Comparison of ENCODE assay signal across 1 cellular context in the genomic region with DNA sequence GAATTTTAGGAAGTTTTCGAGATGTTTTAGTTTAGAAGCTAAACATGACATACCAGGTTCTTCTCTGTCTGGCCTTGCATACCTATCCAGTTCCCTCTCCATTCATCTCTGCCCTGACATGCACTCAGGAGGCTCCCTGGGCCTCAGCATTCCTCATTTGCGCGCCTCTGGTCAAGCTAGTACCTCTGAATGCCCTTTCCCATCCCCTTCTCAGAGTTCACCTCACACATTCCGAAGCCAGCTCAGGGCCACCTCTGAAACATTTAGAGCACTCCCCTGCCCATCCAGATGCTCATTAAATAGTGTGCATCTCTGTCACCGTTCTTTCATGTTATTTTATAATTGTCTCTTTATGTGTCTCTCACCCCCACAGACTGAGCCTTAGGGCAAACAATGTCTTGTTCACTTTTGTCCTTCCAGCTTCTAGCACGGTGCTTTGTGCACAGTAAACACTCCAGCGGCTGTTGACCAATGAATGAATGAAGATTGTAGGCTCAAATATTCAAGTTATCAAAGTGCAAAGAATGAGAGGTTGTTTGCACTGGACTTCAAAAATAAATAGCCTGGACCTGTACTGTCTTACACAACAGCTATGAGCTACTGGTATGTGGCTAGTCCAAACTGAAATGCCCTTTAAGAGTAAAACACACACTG.
TF ChIP-seq lines count a peak whose summit lies in the region.

No MANE protein-coding gene starts in this region.

TF ChIP-seq in HepG2, 621 proteins besides CTCF, POLR2A, EP300 and RAD21 (continued from another document and continues in another):
- TF ChIP-seq, protein P1, sequence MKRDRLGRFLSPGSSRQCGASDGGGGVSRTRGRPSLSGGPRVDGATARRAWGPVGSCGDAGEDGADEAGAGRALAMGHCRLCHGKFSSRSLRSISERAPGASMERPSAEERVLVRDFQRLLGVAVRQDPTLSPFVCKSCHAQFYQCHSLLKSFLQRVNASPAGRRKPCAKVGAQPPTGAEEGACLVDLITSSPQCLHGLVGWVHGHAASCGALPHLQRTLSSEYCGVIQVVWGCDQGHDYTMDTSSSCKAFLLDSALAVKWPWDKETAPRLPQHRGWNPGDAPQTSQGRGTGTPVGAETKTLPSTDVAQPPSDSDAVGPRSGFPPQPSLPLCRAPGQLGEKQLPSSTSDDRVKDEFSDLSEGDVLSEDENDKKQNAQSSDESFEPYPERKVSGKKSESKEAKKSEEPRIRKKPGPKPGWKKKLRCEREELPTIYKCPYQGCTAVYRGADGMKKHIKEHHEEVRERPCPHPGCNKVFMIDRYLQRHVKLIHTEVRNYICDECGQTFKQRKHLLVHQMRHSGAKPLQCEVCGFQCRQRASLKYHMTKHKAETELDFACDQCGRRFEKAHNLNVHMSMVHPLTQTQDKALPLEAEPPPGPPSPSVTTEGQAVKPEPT (CRISPR knock-in tag; IDR thresholded peaks at IDR 0.05; ENCODE audit: low read depth) = no peak
- TF ChIP-seq U2AF2 (IDR thresholded peaks at IDR 0.05; ENCODE audit: low read depth, low read length) (no peak), IRF1 (CRISPR knock-in tag; IDR thresholded peaks at IDR 0.05; ENCODE audit: low read depth) (no peak), ELF1 (CRISPR knock-in tag; IDR thresholded peaks at IDR 0.05) (no peak; the same call in 1 of the 2 replicates), STAT5B (CRISPR knock-in tag; IDR thresholded peaks at IDR 0.05) (no peak), HES4 (CRISPR knock-in tag; IDR thresholded peaks at IDR 0.05; ENCODE audit: borderline replicate concordance) (no peak), JDP2 (CRISPR knock-in tag; IDR thresholded peaks at IDR 0.05; ENCODE audit: borderline replicate concordance) (peak; percentile 62; the same call in 1 of the 2 replicates), DNMT1 (CRISPR knock-in tag; IDR thresholded peaks at IDR 0.05) (no peak), NFATC3 (CRISPR knock-in tag; IDR thresholded peaks at IDR 0.05) (no peak), TSC22D2 (CRISPR knock-in tag; IDR thresholded peaks at IDR 0.05; ENCODE audit: borderline replicate concordance) (no peak), ARNT2 (CRISPR knock-in tag; IDR thresholded peaks at IDR 0.05; ENCODE audit: low read depth) (peak; percentile 32; the same call in 1 of the 2 replicates), ZSCAN25 (CRISPR knock-in tag; IDR thresholded peaks at IDR 0.05) (no peak), ELK4 (CRISPR knock-in tag; IDR thresholded peaks at IDR 0.05; ENCODE audit: borderline replicate concordance) (no peak), RELA (CRISPR knock-in tag; IDR thresholded peaks at IDR 0.05) (no peak), SMARCC2 (IDR thresholded peaks at IDR 0.05) (no peak), FOXK1 (CRISPR knock-in tag; IDR thresholded peaks at IDR 0.05; ENCODE audit: borderline replicate concordance, low read depth) (peak; percentile 89; the same call in 1 of the 2 replicates), RAD51 (IDR thresholded peaks at IDR 0.05; ENCODE audit: borderline replicate concordance) (no peak), MAF1 (CRISPR knock-in tag; IDR thresholded peaks at IDR 0.05; ENCODE audit: borderline replicate concordance) (no peak), FOSL1 (CRISPR knock-in tag; IDR thresholded peaks at IDR 0.05; ENCODE audit: borderline replicate concordance) (peak; percentile 12; the same call in 1 of the 2 replicates), ADNP (CRISPR knock-in tag; IDR thresholded peaks at IDR 0.05) (no peak), ZNF329 (CRISPR knock-in tag; IDR thresholded peaks at IDR 0.05; ENCODE audit: low read depth) (0 out of 2 replicates have a peak, but pooled peaks have one; percentile 24), ZNF790 (CRISPR knock-in tag; IDR thresholded peaks at IDR 0.05; ENCODE audit: borderline replicate concordance) (no peak), ZNF205 (CRISPR knock-in tag; IDR thresholded peaks at IDR 0.05) (peak; percentile 91), JUN (CRISPR knock-in tag; IDR thresholded peaks at IDR 0.05) (peak; percentile 75), RARG (CRISPR knock-in tag; IDR thresholded peaks at IDR 0.05; ENCODE audit: low read depth) (no peak), ZNF619 (CRISPR knock-in tag; IDR thresholded peaks at IDR 0.05) (no peak), ZC3H13 (CRISPR knock-in tag; IDR thresholded peaks at IDR 0.05) (peak; percentile 46; the same call in 1 of the 2 replicates)
- TF ChIP-seq, protein P2, sequence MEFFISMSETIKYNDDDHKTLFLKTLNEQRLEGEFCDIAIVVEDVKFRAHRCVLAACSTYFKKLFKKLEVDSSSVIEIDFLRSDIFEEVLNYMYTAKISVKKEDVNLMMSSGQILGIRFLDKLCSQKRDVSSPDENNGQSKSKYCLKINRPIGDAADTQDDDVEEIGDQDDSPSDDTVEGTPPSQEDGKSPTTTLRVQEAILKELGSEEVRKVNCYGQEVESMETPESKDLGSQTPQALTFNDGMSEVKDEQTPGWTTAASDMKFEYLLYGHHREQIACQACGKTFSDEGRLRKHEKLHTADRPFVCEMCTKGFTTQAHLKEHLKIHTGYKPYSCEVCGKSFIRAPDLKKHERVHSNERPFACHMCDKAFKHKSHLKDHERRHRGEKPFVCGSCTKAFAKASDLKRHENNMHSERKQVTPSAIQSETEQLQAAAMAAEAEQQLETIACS (CRISPR knock-in tag; IDR thresholded peaks at IDR 0.05) = no peak; the same call in 1 of the 2 replicates
- TF ChIP-seq, protein P3, sequence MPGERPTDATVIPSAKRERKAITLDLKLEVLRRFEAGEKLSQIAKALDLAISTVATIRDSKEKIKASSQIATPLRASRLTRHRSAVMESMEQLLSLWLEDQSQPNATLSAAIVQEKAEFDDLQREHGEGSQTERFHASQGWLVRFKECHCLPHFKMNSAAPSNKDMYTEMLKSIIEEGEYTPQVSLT (CRISPR knock-in tag; IDR thresholded peaks at IDR 0.05; ENCODE audit: borderline replicate concordance, low read depth) = no peak
- TF ChIP-seq, protein P4, sequence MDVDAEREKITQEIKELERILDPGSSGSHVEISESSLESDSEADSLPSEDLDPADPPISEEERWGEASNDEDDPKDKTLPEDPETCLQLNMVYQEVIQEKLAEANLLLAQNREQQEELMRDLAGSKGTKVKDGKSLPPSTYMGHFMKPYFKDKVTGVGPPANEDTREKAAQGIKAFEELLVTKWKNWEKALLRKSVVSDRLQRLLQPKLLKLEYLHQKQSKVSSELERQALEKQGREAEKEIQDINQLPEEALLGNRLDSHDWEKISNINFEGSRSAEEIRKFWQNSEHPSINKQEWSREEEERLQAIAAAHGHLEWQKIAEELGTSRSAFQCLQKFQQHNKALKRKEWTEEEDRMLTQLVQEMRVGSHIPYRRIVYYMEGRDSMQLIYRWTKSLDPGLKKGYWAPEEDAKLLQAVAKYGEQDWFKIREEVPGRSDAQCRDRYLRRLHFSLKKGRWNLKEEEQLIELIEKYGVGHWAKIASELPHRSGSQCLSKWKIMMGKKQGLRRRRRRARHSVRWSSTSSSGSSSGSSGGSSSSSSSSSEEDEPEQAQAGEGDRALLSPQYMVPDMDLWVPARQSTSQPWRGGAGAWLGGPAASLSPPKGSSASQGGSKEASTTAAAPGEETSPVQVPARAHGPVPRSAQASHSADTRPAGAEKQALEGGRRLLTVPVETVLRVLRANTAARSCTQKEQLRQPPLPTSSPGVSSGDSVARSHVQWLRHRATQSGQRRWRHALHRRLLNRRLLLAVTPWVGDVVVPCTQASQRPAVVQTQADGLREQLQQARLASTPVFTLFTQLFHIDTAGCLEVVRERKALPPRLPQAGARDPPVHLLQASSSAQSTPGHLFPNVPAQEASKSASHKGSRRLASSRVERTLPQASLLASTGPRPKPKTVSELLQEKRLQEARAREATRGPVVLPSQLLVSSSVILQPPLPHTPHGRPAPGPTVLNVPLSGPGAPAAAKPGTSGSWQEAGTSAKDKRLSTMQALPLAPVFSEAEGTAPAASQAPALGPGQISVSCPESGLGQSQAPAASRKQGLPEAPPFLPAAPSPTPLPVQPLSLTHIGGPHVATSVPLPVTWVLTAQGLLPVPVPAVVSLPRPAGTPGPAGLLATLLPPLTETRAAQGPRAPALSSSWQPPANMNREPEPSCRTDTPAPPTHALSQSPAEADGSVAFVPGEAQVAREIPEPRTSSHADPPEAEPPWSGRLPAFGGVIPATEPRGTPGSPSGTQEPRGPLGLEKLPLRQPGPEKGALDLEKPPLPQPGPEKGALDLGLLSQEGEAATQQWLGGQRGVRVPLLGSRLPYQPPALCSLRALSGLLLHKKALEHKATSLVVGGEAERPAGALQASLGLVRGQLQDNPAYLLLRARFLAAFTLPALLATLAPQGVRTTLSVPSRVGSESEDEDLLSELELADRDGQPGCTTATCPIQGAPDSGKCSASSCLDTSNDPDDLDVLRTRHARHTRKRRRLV (CRISPR knock-in tag; IDR thresholded peaks at IDR 0.05) = peak; percentile 47; the same call in 1 of the 2 replicates
- TF ChIP-seq, protein P5, sequence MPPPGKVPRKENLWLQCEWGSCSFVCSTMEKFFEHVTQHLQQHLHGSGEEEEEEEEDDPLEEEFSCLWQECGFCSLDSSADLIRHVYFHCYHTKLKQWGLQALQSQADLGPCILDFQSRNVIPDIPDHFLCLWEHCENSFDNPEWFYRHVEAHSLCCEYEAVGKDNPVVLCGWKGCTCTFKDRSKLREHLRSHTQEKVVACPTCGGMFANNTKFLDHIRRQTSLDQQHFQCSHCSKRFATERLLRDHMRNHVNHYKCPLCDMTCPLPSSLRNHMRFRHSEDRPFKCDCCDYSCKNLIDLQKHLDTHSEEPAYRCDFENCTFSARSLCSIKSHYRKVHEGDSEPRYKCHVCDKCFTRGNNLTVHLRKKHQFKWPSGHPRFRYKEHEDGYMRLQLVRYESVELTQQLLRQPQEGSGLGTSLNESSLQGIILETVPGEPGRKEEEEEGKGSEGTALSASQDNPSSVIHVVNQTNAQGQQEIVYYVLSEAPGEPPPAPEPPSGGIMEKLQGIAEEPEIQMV (CRISPR knock-in tag; IDR thresholded peaks at IDR 0.05; ENCODE audit: low read depth) = no peak
- TF ChIP-seq, protein P6, sequence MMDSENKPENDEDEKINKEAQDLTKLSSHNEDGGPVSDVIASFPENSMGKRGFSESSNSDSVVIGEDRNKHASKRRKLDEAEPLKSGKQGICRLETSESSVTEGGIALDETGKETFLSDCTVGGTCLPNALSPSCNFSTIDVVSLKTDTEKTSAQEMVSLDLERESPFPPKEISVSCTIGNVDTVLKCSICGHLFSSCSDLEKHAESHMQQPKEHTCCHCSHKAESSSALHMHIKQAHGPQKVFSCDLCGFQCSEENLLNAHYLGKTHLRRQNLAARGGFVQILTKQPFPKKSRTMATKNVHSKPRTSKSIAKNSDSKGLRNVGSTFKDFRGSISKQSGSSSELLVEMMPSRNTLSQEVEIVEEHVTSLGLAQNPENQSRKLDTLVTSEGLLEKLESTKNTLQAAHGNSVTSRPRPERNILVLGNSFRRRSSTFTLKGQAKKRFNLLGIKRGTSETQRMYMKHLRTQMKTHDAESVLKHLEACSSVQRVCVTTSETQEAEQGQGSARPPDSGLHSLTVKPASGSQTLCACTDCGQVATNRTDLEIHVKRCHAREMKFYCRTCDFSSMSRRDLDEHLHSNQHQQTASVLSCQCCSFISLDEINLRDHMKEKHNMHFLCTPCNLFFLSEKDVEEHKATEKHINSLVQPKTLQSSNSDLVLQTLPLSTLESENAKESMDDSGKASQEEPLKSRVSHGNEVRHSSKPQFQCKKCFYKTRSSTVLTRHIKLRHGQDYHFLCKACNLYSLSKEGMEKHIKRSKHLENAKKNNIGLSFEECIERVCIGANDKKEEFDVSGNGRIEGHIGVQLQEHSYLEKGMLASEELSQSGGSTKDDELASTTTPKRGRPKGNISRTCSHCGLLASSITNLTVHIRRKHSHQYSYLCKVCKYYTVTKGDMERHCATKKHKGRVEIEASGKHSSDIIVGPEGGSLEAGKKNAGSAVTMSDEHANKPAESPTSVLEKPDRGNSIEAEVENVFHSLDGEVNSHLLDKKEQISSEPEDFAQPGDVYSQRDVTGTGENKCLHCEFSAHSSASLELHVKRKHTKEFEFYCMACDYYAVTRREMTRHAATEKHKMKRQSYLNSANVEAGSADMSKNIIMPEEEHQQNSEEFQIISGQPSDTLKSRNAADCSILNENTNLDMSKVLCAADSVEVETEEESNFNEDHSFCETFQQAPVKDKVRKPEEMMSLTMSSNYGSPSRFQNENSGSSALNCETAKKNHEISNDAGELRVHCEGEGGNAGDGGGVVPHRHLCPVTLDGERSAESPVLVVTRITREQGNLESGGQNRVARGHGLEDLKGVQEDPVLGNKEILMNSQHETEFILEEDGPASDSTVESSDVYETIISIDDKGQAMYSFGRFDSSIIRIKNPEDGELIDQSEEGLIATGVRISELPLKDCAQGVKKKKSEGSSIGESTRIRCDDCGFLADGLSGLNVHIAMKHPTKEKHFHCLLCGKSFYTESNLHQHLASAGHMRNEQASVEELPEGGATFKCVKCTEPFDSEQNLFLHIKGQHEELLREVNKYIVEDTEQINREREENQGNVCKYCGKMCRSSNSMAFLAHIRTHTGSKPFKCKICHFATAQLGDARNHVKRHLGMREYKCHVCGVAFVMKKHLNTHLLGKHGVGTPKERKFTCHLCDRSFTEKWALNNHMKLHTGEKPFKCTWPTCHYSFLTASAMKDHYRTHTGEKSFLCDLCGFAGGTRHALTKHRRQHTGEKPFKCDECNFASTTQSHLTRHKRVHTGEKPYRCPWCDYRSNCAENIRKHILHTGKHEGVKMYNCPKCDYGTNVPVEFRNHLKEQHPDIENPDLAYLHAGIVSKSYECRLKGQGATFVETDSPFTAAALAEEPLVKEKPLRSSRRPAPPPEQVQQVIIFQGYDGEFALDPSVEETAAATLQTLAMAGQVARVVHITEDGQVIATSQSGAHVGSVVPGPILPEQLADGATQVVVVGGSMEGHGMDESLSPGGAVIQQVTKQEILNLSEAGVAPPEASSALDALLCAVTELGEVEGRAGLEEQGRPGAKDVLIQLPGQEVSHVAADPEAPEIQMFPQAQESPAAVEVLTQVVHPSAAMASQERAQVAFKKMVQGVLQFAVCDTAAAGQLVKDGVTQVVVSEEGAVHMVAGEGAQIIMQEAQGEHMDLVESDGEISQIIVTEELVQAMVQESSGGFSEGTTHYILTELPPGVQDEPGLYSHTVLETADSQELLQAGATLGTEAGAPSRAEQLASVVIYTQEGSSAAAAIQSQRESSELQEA (CRISPR knock-in tag; IDR thresholded peaks at IDR 0.05; ENCODE audit: not compliant biosample characterization) = no peak
- TF ChIP-seq, protein P7, sequence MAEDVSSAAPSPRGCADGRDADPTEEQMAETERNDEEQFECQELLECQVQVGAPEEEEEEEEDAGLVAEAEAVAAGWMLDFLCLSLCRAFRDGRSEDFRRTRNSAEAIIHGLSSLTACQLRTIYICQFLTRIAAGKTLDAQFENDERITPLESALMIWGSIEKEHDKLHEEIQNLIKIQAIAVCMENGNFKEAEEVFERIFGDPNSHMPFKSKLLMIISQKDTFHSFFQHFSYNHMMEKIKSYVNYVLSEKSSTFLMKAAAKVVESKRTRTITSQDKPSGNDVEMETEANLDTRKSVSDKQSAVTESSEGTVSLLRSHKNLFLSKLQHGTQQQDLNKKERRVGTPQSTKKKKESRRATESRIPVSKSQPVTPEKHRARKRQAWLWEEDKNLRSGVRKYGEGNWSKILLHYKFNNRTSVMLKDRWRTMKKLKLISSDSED (CRISPR knock-in tag; IDR thresholded peaks at IDR 0.05) = no peak
